Comparison of ENCODE assay signal across 20 cellular contexts in the genomic region with DNA sequence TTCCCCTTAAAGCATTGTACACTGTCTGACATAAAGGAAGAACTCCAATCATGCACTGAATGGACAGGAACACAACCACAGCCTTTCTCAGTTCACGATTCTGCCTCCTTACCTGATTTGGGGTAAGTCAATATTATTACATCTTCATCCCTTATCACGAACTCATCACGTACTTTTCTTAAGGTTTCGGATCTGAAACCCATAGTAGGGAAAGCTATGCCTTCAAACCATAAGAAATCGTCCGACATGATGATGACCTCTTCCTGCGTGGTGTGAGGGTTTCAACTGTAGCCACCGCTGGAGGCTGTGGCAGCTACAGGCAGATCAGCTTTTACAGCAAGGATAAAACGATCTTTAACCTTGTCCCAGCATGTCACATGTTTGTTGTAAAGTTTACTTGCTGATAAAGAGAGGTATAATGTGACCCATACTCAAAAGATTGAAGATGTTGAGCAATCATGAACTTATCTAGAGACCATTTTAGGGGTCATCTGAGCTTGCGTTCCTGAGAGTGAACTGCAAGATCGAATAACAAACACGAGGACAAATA. TPM values are rescaled to one million over a fixed set of nuclear protein-coding genes. Genes with fewer than 3 reads are reported as not detected.
DNase-seq lines count a peak whose midpoint lies in the region; ATAC-seq and TF ChIP-seq lines count a peak whose summit lies in the region.
"Had no signal": no experiment of that assay in that cellular context is flagged by ENCODE, and none has a peak within 500 bp of the region (broad histone marks: within the 10 kb centered on the region; RNA-seq: fewer than 3 reads in every experiment).

A gene with protein sequence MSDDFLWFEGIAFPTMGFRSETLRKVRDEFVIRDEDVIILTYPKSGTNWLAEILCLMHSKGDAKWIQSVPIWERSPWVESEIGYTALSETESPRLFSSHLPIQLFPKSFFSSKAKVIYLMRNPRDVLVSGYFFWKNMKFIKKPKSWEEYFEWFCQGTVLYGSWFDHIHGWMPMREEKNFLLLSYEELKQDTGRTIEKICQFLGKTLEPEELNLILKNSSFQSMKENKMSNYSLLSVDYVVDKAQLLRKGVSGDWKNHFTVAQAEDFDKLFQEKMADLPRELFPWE (minus strand): TSS at position 306 of the 550 bp plus-strand sequence. CDS start 58 bp downstream, at position 248.

- TF ChIP-seq EP300 in upper lobe of left lung (IDR thresholded peaks at IDR 0.05), result no peak

- DNase-seq in Caco-2, result peak; percentile 50 to 54
- no peak for DNase-seq in T-helper 17 cell
- no peak for DNase-seq in left colon
- DNase-seq in progenitor cell of endocrine pancreas (ENCODE audit: low spot score, unreplicated experiment), result no peak
- no peak for DNase-seq in upper lobe of left lung
- DNase-seq in trophoblast cell, result no peak
- DNase-seq in activated CD4-positive, alpha-beta T cell treated with anti-CD3 and anti-CD28 coated beads for 36 hours, result no peak
- DNase-seq: CD8-positive, alpha-beta T cell; DMS79; HCEC 1CT; NCI-H1048; NCI-H2081 treated with DMSO at 0.1 percent for 48 hours; NCI-H510A treated with DMSO at 0.1 percent for 48 hours; NCI-H82; SHP77 treated with DMSO at 0.1 percent for 48 hours had no signal

- H2AFZ ChIP-seq in trophoblast cell (ENCODE audit: insufficient read depth, low read length, poor library complexity), result no peak within 1 kb of the TSS

- no peak within 1 kb of the TSS for H2BK12ac ChIP-seq in trophoblast cell (ENCODE audit: low read length)

- H3K9me3 Mint-ChIP-seq in Caco-2 (ENCODE audit: unreplicated experiment) (peaks cover 8% of the 10 kb centered on the region), progenitor cell of endocrine pancreas (ENCODE audit: low read depth) (no peaks in the 10 kb centered on the region)
- H3K9me3 Mint-ChIP-seq in activated CD4-positive, alpha-beta T cell treated with anti-CD3 and anti-CD28 coated beads for 36 hours (ENCODE audit: low read depth), result no peaks in the 10 kb centered on the region
- H3K9me3 Mint-ChIP-seq: CD8-positive, alpha-beta T cell had no signal

- H3K27me3 ChIP-seq in Caco-2 (replicated peaks; ENCODE audit: control insufficient read depth, insufficient read depth, low read length) (no peaks in the 10 kb centered on the region), upper lobe of left lung (no peaks in the 10 kb centered on the region), trophoblast cell (ENCODE audit: insufficient read depth, low read length) (no peaks in the 10 kb centered on the region)
- H3K27me3 ChIP-seq: BLaER1 had no signal

- H2BK5ac ChIP-seq in trophoblast cell (ENCODE audit: low read depth, low read length, poor library complexity), result no peak within 1 kb of the TSS

- no peaks in the 10 kb centered on the region for H3K36me3 ChIP-seq in Caco-2 (ENCODE audit: control insufficient read depth, insufficient read depth, low read length)
- H3K36me3 ChIP-seq in upper lobe of left lung, result no peaks in the 10 kb centered on the region
- no peaks in the 10 kb centered on the region for H3K36me3 ChIP-seq in trophoblast cell (ENCODE audit: control insufficient read depth in 1 of 2, insufficient read depth in 2 of 2, low read length in 2 of 2)
- H3K36me3 ChIP-seq: BLaER1 had no signal

- H3K4me3 ChIP-seq in Caco-2 (ENCODE audit: low read depth, low read length) (peak within 1 kb of the TSS; percentile 24), upper lobe of left lung (no peak within 1 kb of the TSS), trophoblast cell (ENCODE audit: low read depth, low read length) (no peak within 1 kb of the TSS)
- H3K4me3 ChIP-seq: BLaER1 had no signal

- intact Hi-C loops in Caco-2 (cut with micrococcal nuclease; ENCODE audit: unreplicated experiment), result loop anchor here (2.0 kb wide), 1 partner anchor 17 kb away; no protein-coding TSS in a partner anchor
- intact Hi-C loops in left colon (cut with DNase I, micrococcal nuclease), result no loop called here
- intact Hi-C loops in activated CD4-positive, alpha-beta T cell treated with anti-CD3 and anti-CD28 coated beads for 36 hours (cut with DNase I, micrococcal nuclease), result no loop called here

- H2BK120ac ChIP-seq in trophoblast cell (ENCODE audit: insufficient read depth, low read length, poor library complexity), result no peak within 1 kb of the TSS

- TF ChIP-seq POLR2A in upper lobe of left lung (IDR thresholded peaks at IDR 0.05), result no peak

- no peak within 1 kb of the TSS for H3K4ac ChIP-seq in trophoblast cell (ENCODE audit: low read depth, low read length)

- ATAC-seq in T-helper 17 cell, result no peak
- peak; percentile 78 for ATAC-seq in left colon
- ATAC-seq in GM18520 (IDR thresholded peaks at IDR 0.05; ENCODE audit: unreplicated experiment), result no peak
- no peak for ATAC-seq in upper lobe of left lung (ENCODE audit: low FRiP score in 2 of 2)
- no peak for ATAC-seq in activated CD4-positive, alpha-beta T cell treated with anti-CD3 and anti-CD28 coated beads for 36 hours
- ATAC-seq: CD8-positive, alpha-beta T cell had no signal

- no peak within 1 kb of the TSS for H3K4me2 ChIP-seq in trophoblast cell (ENCODE audit: low read length)
- H3K4me2 ChIP-seq: BLaER1, KMS-11 had no signal

- H3K18ac ChIP-seq in trophoblast cell (ENCODE audit: low read length), result no peak within 1 kb of the TSS

- POLR2A ChIA-PET in Caco-2 (lab: Charles Lee), result interaction anchor here (0.6 kb wide), 1 partner anchor 612 kb away, joined by 4 read pairs; no protein-coding TSS in a partner anchor
- POLR2A ChIA-PET in activated CD4-positive, alpha-beta T cell treated with anti-CD3 and anti-CD28 coated beads for 36 hours (lab: Charles Lee), result no interaction called here

- CTCF ChIA-PET in Caco-2 (lab: Charles Lee), result interaction anchor here (0.6 to 2.4 kb wide), 3 partner anchors 17 to 200 kb away, joined by 3 to 10 read pairs (median 4); no protein-coding TSS in a partner anchor
- CTCF ChIA-PET in activated CD4-positive, alpha-beta T cell treated with anti-CD3 and anti-CD28 coated beads for 36 hours (lab: Charles Lee), result interaction anchor here (0.8 kb wide), 1 partner anchor 22 kb away, joined by 4 read pairs; no protein-coding TSS in a partner anchor

- WGBS in upper lobe of left lung, 2 donors, result 60 to 61% methylated on average over 12 of the region's 12 CpGs
- WGBS in trophoblast cell (ENCODE audit: extremely low coverage, insufficient coverage, insufficient read length), result no CpG with 5 or more reads among the region's 12 CpGs

- no peak within 1 kb of the TSS for H3K14ac ChIP-seq in trophoblast cell (ENCODE audit: low read length)

- H4K91ac ChIP-seq in trophoblast cell (ENCODE audit: low read depth, low read length), result no peak within 1 kb of the TSS

- H2AK5ac ChIP-seq in trophoblast cell (ENCODE audit: low read length), result no peak within 1 kb of the TSS

- H3K9ac ChIP-seq in trophoblast cell (ENCODE audit: low read length), result no peak within 1 kb of the TSS
- H3K9ac ChIP-seq: BLaER1, KMS-11 had no signal

- H3K9me3 ChIP-seq in Caco-2 (no peaks in the 10 kb centered on the region), T-helper 17 cell (ENCODE audit: control insufficient read depth, low read length, poor library complexity, severe bottlenecking) (no peaks in the 10 kb centered on the region), upper lobe of left lung (no peaks in the 10 kb centered on the region), trophoblast cell (ENCODE audit: insufficient read depth, low read depth, low read length) (no peaks in the 10 kb centered on the region)
- H3K9me3 ChIP-seq: BLaER1 had no signal

- H3K4me1 ChIP-seq in Caco-2 (peaks cover 14% of the 10 kb centered on the region), upper lobe of left lung (no peaks in the 10 kb centered on the region), trophoblast cell (ENCODE audit: control insufficient read depth in 1 of 2, insufficient read depth in 2 of 2, low read length in 2 of 2) (peaks cover 0 to 2% of the 10 kb centered on the region in 2 experiments)
- H3K4me1 ChIP-seq: BLaER1 had no signal

- H4K8ac ChIP-seq in trophoblast cell (ENCODE audit: low read depth, low read length), result no peak within 1 kb of the TSS

- H3K4me3 Mint-ChIP-seq in Caco-2 (ENCODE audit: unreplicated experiment), result peak within 1 kb of the TSS; percentile 62
- H3K4me3 Mint-ChIP-seq in T-helper 17 cell, result peak within 1 kb of the TSS; percentile 41
- H3K4me3 Mint-ChIP-seq in progenitor cell of endocrine pancreas (ENCODE audit: low read depth), result no peak within 1 kb of the TSS
- H3K4me3 Mint-ChIP-seq in activated CD4-positive, alpha-beta T cell treated with anti-CD3 and anti-CD28 coated beads for 36 hours, result no peak within 1 kb of the TSS
- H3K4me3 Mint-ChIP-seq: CD8-positive, alpha-beta T cell had no signal

- H3K4me1 Mint-ChIP-seq in Caco-2 (ENCODE audit: low read depth, unreplicated experiment) (peaks cover 22% of the 10 kb centered on the region), T-helper 17 cell (peaks cover 4% of the 10 kb centered on the region), progenitor cell of endocrine pancreas (ENCODE audit: low read depth) (peaks cover 20% of the 10 kb centered on the region)
- H3K4me1 Mint-ChIP-seq in activated CD4-positive, alpha-beta T cell treated with anti-CD3 and anti-CD28 coated beads for 36 hours, result no peaks in the 10 kb centered on the region

- H3K79me2 ChIP-seq in trophoblast cell (ENCODE audit: control insufficient read depth, insufficient read depth, low read length, poor library complexity), result no peaks in the 10 kb centered on the region

- TF ChIP-seq CTCF in Caco-2 (IDR thresholded peaks at IDR 0.05; ENCODE audit: insufficient read depth in 1 of 2, low read depth in 1 of 2, low read length in 1 of 2, severe bottlenecking in 1 of 2, unreplicated experiment in 1 of 2) (peak in 1 of 2 experiments; percentile 5), progenitor cell of endocrine pancreas (IDR thresholded peaks at IDR 0.05; ENCODE audit: unreplicated experiment) (no peak), upper lobe of left lung (IDR thresholded peaks at IDR 0.05) (no peak)

- H3K36me3 Mint-ChIP-seq in Caco-2 (ENCODE audit: insufficient read depth, unreplicated experiment), result no peaks in the 10 kb centered on the region
- H3K36me3 Mint-ChIP-seq in T-helper 17 cell (ENCODE audit: low read depth), result no peaks in the 10 kb centered on the region
- H3K36me3 Mint-ChIP-seq in progenitor cell of endocrine pancreas (ENCODE audit: insufficient read depth), result no peaks in the 10 kb centered on the region
- H3K36me3 Mint-ChIP-seq in activated CD4-positive, alpha-beta T cell treated with anti-CD3 and anti-CD28 coated beads for 36 hours (ENCODE audit: low read depth), result no peaks in the 10 kb centered on the region
- H3K36me3 Mint-ChIP-seq: CD8-positive, alpha-beta T cell had no signal

- TSS peak; percentile 73 for BruUV-seq in Caco-2 (replicated peaks; lab: Mats Ljungman, UMichigan)

- peak within 1 kb of the TSS; percentile 14 for H3K27ac Mint-ChIP-seq in Caco-2 (ENCODE audit: unreplicated experiment)
- H3K27ac Mint-ChIP-seq in T-helper 17 cell, result peak within 1 kb of the TSS; percentile 14
- peak within 1 kb of the TSS; percentile 18 for H3K27ac Mint-ChIP-seq in progenitor cell of endocrine pancreas
- no peak within 1 kb of the TSS for H3K27ac Mint-ChIP-seq in activated CD4-positive, alpha-beta T cell treated with anti-CD3 and anti-CD28 coated beads for 36 hours
- H3K27ac Mint-ChIP-seq: CD8-positive, alpha-beta T cell had no signal

- H3K27me3 Mint-ChIP-seq in Caco-2 (ENCODE audit: insufficient read depth, unreplicated experiment) (no peaks in the 10 kb centered on the region), T-helper 17 cell (peaks cover 51% of the 10 kb centered on the region), progenitor cell of endocrine pancreas (peaks cover 6% of the 10 kb centered on the region)
- H3K27me3 Mint-ChIP-seq in activated CD4-positive, alpha-beta T cell treated with anti-CD3 and anti-CD28 coated beads for 36 hours, result peaks cover 10% of the 10 kb centered on the region

- no peak within 1 kb of the TSS for H3K27ac ChIP-seq in upper lobe of left lung
- H3K27ac ChIP-seq in trophoblast cell (ENCODE audit: low read depth, low read length), result no peak within 1 kb of the TSS
- H3K27ac ChIP-seq: BLaER1, KMS-11 had no signal

- no peaks in the 10 kb centered on the region for H3K79me1 ChIP-seq in trophoblast cell (ENCODE audit: low read length)

- no peak within 1 kb of the TSS for H4K12ac ChIP-seq in trophoblast cell (ENCODE audit: low read depth, low read length)

- no peak within 1 kb of the TSS for H3K23ac ChIP-seq in trophoblast cell (ENCODE audit: low read length)

RNA-seq across cellular contexts. Expression of the gene that starts here (rescaled TPM):
- 4.5 TPM in 2 replicates for total RNA-seq in Caco-2 (2022)
- total RNA-seq in T-helper 17 cell, result not detected
- under 1 TPM in 1 of 2 donors, not detected in 1; 0.67 TPM for total RNA-seq in left colon
- not detected in 2 replicates for total RNA-seq in progenitor cell of endocrine pancreas
- total RNA-seq in upper lobe of left lung, result under 1 TPM in 2 of 6 donors, not detected in 4; 0.20 to 0.31 TPM
- 1.1 TPM in 2 replicates for polyA plus RNA-seq in trophoblast cell (2013)
- total RNA-seq in activated CD4-positive, alpha-beta T cell treated with anti-CD3 and anti-CD28 coated beads for 36 hours, result not detected
- total RNA-seq: A172; CD8-positive, alpha-beta T cell; M059J had no signal

Comparison
In these comparisons a context has a peak if more than half of its experiments do, and no peak if none do; other contexts are left out.
1. Peak in ATAC-seq in left colon; RNA of the gene not detected or under 1 TPM.
2. DNase-seq: peak in Caco-2 (2 of 2); none in T-helper 17 cell (0 of 3), left colon (0 of 2), progenitor cell of endocrine pancreas (single experiment), upper lobe of left lung (0 of 2), trophoblast cell (0 of 2) and activated CD4-positive, alpha-beta T cell treated with anti-CD3 and anti-CD28 coated beads for 36 hours (single experiment).
3. H3K4me3 Mint-ChIP-seq: peak in Caco-2 (single experiment) and T-helper 17 cell (single experiment); none in progenitor cell of endocrine pancreas (single experiment) and activated CD4-positive, alpha-beta T cell treated with anti-CD3 and anti-CD28 coated beads for 36 hours (single experiment).